In the genomic region with DNA sequence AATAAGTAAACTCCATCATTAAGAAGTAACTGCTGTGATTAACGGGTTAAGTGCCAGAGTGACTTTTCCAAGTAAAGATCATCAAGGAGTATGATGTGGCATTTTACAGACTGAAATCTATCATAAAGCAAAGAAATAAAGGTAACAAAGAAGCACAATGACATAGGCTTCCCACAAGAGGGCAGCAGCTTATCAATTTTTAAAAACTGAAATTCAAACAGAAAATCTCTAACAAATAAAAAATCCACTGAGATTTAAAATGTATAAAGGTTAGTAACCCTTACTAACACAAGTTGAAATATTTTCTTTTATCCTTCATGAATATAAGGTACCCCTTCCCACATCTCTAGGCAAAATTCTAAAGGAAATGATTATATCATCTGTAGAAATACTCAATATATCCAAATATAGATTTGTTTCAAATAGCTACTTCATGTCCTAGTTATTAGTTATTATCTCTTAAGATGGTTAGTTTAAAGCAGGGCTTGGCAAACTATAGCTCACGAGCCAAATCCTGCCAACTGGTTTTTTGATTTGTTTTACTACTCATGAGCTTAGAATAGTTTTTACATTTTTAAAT, we compare ENCODE assay signal across 1 cellular context.
TF ChIP-seq lines count a peak whose summit lies in the region.

No MANE protein-coding gene starts in this region.

TF ChIP-seq in GM23338, 12 proteins besides CTCF, POLR2A, EP300 and RAD21 (continued from another document):
- TF ChIP-seq, protein P1, sequence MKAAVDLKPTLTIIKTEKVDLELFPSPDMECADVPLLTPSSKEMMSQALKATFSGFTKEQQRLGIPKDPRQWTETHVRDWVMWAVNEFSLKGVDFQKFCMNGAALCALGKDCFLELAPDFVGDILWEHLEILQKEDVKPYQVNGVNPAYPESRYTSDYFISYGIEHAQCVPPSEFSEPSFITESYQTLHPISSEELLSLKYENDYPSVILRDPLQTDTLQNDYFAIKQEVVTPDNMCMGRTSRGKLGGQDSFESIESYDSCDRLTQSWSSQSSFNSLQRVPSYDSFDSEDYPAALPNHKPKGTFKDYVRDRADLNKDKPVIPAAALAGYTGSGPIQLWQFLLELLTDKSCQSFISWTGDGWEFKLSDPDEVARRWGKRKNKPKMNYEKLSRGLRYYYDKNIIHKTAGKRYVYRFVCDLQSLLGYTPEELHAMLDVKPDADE (IDR thresholded peaks at IDR 0.05), result no peak
